Comparison of ENCODE assay signal across 8 cellular contexts in genomic region chr4:44678094-44679023, GRCh38. TPM values are rescaled to one million over a fixed set of nuclear protein-coding genes. Genes with fewer than 3 reads are reported as not detected.
DNase-seq lines count a peak whose midpoint lies in the region; ATAC-seq and TF ChIP-seq lines count a peak whose summit lies in the region.

TSS of gene GUF1 (plus strand) at chr4:44678420. CDS start at chr4:44678623, 203 bp downstream.

- H3K9me3 Mint-ChIP-seq in activated naive CD8-positive, alpha-beta T cell (ENCODE audit: low read depth): no peaks in the 10 kb centered on the region

- peak within 1 kb of the TSS; percentile 97 for H3K27ac Mint-ChIP-seq in activated naive CD8-positive, alpha-beta T cell

- TF ChIP-seq CTCF in GM10248 (IDR thresholded peaks at IDR 0.05; ENCODE audit: control extremely low read depth, extremely low read depth, low read depth, missing control alignments) (no peak), omental fat pad (IDR thresholded peaks at IDR 0.05) (no peak), testis (IDR thresholded peaks at IDR 0.05) (no peak)

- peak within 1 kb of the TSS; percentile 93 to 95 for H3K27ac ChIP-seq in testis

- intact Hi-C loops in testis (cut with DNase I; ENCODE audit: low total_unique reads): no loop called here

- DNase-seq in GM10248 (ENCODE audit: extremely low spot score) (peak; percentile 89), NCI-H1105 (lab: John Stamatoyannopoulos, UW) (peak; percentile 71), SKM-1 treated with dmso at 0.1 percent for 144 hours (lab: John Stamatoyannopoulos, UW; ENCODE audit: unreplicated experiment) (peak; percentile 88), glomerular visceral epithelial cell (ENCODE audit: extremely low spot score) (peak; percentile 86), omental fat pad (ENCODE audit: low spot score) (peak; percentile 42), testis (peak; percentile 94)

- CTCF ChIA-PET in GM10248 (lab: Yijun Ruan, JAX): interaction anchor here (0.7 to 1.7 kb wide), 8 partner anchors 10 to 1547 kb away, joined by 3 to 6 read pairs (median 4); no protein-coding TSS in a partner anchor

- H3K4me3 Mint-ChIP-seq in activated naive CD8-positive, alpha-beta T cell: peak within 1 kb of the TSS; percentile 93

- TF ChIP-seq POLR2A in testis (IDR thresholded peaks at IDR 0.05): no peak

- 1% methylated on average over 42 to 55 of the region's 55 CpGs for WGBS in testis, 2 donors

- peaks cover 6% of the 10 kb centered on the region for H3K4me1 ChIP-seq in testis

- no peaks in the 10 kb centered on the region for H3K27me3 Mint-ChIP-seq in activated naive CD8-positive, alpha-beta T cell

- ATAC-seq in HG02623 (IDR thresholded peaks at IDR 0.05; ENCODE audit: unreplicated experiment) (peak; percentile 95), omental fat pad (ENCODE audit: low FRiP score) (peak; percentile 96)

- no peaks in the 10 kb centered on the region for H3K9me3 ChIP-seq in testis

- H3K27me3 ChIP-seq in testis: no peaks in the 10 kb centered on the region

- H3K4me1 Mint-ChIP-seq in activated naive CD8-positive, alpha-beta T cell (ENCODE audit: low read depth): peaks cover 36% of the 10 kb centered on the region

- H3K36me3 Mint-ChIP-seq in activated naive CD8-positive, alpha-beta T cell: peaks cover 6% of the 10 kb centered on the region

- no peaks in the 10 kb centered on the region for H3K36me3 ChIP-seq in testis (ENCODE audit: low read depth, missing control alignments)

- POLR2A ChIA-PET in GM10248 (lab: Yijun Ruan, JAX): interaction anchor here (0.7 kb wide), 1 partner anchor 22 kb away, joined by 4 read pairs; no protein-coding TSS in a partner anchor

- H3K4me3 ChIP-seq in testis: peak within 1 kb of the TSS; percentile 82 to 98

RNA-seq across cellular contexts. Expression of gene GUF1, which starts in this region (rescaled TPM):
- total RNA-seq in omental fat pad (10 to 100 TPM; 12.0 to 15.4 (median 13.1) TPM), testis (10 to 100 TPM; 22.4 to 35.7 TPM)
- 19.6 TPM for polyA plus RNA-seq in testis (ENCODE audit: insufficient read depth, low read depth, low replicate concordance)

Comparison
In these comparisons a context has a peak if more than half of its experiments do, and no peak if none do; other contexts are left out.
1. Peak in every context shown above with its lines: DNase-seq, ATAC-seq, H3K4me3 ChIP-seq and H3K27ac ChIP-seq.
2. DNase-seq: peak in every context shown above with its lines; median percentile 94 in testis; 89 in GM10248; 88 in SKM-1 treated with dmso at 0.1 percent for 144 hours; 86 in glomerular visceral epithelial cell; 71 in NCI-H1105; 42 in omental fat pad.